33 cellular contexts compared by ENCODE assay signal in the genomic region with DNA sequence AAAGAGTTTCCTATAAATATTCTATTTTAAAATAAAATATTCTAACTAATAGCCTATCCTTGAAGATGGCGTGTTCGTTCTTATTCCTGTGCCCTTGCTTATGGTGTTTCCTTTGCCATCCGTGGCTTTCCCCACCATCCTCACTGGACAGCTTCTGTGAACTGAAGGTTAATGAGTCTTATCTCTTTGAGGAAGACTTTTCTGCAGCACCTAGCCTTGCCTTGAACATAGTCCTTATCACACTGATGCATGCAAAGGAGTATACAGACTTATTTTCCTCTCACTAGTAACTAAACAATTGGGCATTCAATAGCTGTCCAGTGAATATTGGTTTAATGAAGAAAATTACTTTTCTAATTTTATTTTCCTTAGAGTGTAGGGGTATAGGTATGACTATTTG.
"Had no signal": no experiment of that assay in that cellular context is flagged by ENCODE, and none has a peak within 500 bp of the region (broad histone marks: within the 10 kb centered on the region; RNA-seq: fewer than 3 reads in every experiment).

No MANE protein-coding gene starts in this region.

- H3K27ac ChIP-seq: colonic mucosa, esophagus squamous epithelium, heart right ventricle, lower lobe of right lung, ovary, right lobe of liver, thoracic aorta, tibial nerve, upper lobe of left lung had no signal

- H3K4me3 ChIP-seq: colonic mucosa, esophagus squamous epithelium, heart right ventricle, lower lobe of right lung, ovary, psoas muscle, right lobe of liver, thoracic aorta, tibial nerve, upper lobe of left lung had no signal

- H3K27me3 Mint-ChIP-seq: naive thymus-derived CD8-positive, alpha-beta T cell; stimulated activated naive B cell treated with anti-CD40 and anti-IgM and Interleukin-4, amounts not matched to agents 10 μg/mL and 1 μg/mL and 100 μg/mL, for 72 hours; stimulated activated naive CD8-positive, alpha-beta T cell treated with anti-CD3 and anti-CD28 coated beads, Interleukin-15, Interleukin-2, amounts not matched to agents 100 ng/mL and 50 ng/mL, for 24 hours had no signal

- H3K36me3 Mint-ChIP-seq: immature natural killer cell; naive thymus-derived CD8-positive, alpha-beta T cell; stimulated activated naive B cell treated with anti-CD40 and anti-IgM and Interleukin-4, amounts not matched to agents 10 μg/mL and 1 μg/mL and 100 μg/mL, for 72 hours had no signal

- H3K36me3 ChIP-seq: colonic mucosa, heart right ventricle, lower lobe of right lung, ovary, right lobe of liver, thoracic aorta, upper lobe of left lung had no signal

- DNase-seq: colonic mucosa; dermis blood vessel endothelial cell; effector memory CD4-positive, alpha-beta T cell; erythroblast; esophagus squamous epithelium; foreskin melanocyte; glutamatergic neuron; heart right ventricle; hypothalamus; immature natural killer cell; islet precursor cell; kidney glomerular epithelial cell; left colon; left ventricle myocardium superior; lower lobe of right lung; naive thymus-derived CD8-positive, alpha-beta T cell; nephron progenitor cell; occipital lobe; ovary; posterior cingulate gyrus; psoas muscle; retina; right lobe of liver; small intestine; stimulated activated CD4-positive, alpha-beta T cell treated with anti-CD3 and anti-CD28 coated beads, Interleukin-15, amount 100 ng/mL, for 24 hours; stimulated activated CD4-positive, alpha-beta T cell treated with anti-CD3 and anti-CD28 coated beads, Interleukin-2, amount 100 ng/mL, for 48 hours; stimulated activated naive B cell treated with anti-CD40 and anti-IgM and Interleukin-4, amounts not matched to agents 10 μg/mL and 1 μg/mL and 100 μg/mL, for 72 hours; upper lobe of left lung had no signal

- H3K4me1 Mint-ChIP-seq: immature natural killer cell; naive thymus-derived CD8-positive, alpha-beta T cell; nephron progenitor cell; stimulated activated naive B cell treated with anti-CD40 and anti-IgM and Interleukin-4, amounts not matched to agents 10 μg/mL and 1 μg/mL and 100 μg/mL, for 72 hours had no signal

- H3K27me3 ChIP-seq: colonic mucosa, esophagus squamous epithelium, heart right ventricle, ovary, right lobe of liver, tibial nerve, upper lobe of left lung had no signal

- H3K4me3 Mint-ChIP-seq: immature natural killer cell; naive thymus-derived CD8-positive, alpha-beta T cell; nephron progenitor cell; stimulated activated naive B cell treated with anti-CD40 and anti-IgM and Interleukin-4, amounts not matched to agents 10 μg/mL and 1 μg/mL and 100 μg/mL, for 72 hours; stimulated activated naive CD8-positive, alpha-beta T cell treated with anti-CD3 and anti-CD28 coated beads, Interleukin-15, Interleukin-2, amounts not matched to agents 100 ng/mL and 50 ng/mL, for 24 hours had no signal

- H3K9me3 ChIP-seq: colonic mucosa, esophagus squamous epithelium, lower lobe of right lung, ovary, psoas muscle, right lobe of liver, thoracic aorta, tibial nerve had no signal

- H3K27ac Mint-ChIP-seq: immature natural killer cell; naive thymus-derived CD8-positive, alpha-beta T cell; stimulated activated naive B cell treated with anti-CD40 and anti-IgM and Interleukin-4, amounts not matched to agents 10 μg/mL and 1 μg/mL and 100 μg/mL, for 72 hours; stimulated activated naive CD8-positive, alpha-beta T cell treated with anti-CD3 and anti-CD28 coated beads, Interleukin-15, Interleukin-2, amounts not matched to agents 100 ng/mL and 50 ng/mL, for 24 hours had no signal

- ATAC-seq: heart right ventricle; left colon; left ventricle myocardium superior; lower lobe of right lung; naive thymus-derived CD8-positive, alpha-beta T cell; psoas muscle; right lobe of liver; stimulated activated naive B cell treated with anti-CD40 and anti-IgM and Interleukin-4, amounts not matched to agents 10 μg/mL and 1 μg/mL and 100 μg/mL, for 72 hours had no signal

- FAIRE-seq: endothelial cell of umbilical vein, small intestine, urothelium cell line had no signal

- H3K4me1 ChIP-seq: colonic mucosa, right lobe of liver had no signal
